In the genomic region with DNA sequence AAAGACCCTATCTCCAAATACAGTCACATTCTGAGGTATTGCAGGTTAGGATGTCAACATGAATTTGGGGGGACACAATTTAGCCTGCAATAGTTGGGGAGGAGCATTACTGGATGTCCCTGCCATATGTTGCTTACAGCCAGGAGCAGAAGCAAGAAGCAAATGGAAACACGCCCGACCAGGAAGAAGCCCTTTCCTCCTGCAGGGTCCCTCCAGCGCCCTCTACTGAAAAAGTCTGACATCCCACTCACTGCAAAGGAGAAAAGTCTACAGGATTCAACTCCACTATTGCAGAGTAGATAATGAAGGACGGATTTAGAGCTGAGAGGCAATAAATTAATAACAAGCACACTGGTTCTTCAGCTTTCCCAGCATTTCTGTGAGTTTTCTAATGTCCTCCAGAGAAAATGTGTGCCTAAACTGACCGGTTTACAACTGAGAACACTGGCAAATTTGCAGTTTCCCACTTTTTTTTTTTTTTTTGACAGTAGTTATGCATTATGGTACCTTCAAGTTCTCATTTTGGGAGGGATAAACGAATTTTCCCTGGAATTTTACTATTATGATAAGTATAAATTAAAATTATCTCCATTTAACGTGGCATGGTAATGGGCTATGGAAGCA, we compare ENCODE assay signal across 1 cellular context.
TF ChIP-seq lines count a peak whose summit lies in the region.

No MANE protein-coding gene starts in this region.

TF ChIP-seq in HCT116, 20 proteins besides CTCF, POLR2A, EP300 and RAD21 (continued from another document):
- TF ChIP-seq, protein P1, sequence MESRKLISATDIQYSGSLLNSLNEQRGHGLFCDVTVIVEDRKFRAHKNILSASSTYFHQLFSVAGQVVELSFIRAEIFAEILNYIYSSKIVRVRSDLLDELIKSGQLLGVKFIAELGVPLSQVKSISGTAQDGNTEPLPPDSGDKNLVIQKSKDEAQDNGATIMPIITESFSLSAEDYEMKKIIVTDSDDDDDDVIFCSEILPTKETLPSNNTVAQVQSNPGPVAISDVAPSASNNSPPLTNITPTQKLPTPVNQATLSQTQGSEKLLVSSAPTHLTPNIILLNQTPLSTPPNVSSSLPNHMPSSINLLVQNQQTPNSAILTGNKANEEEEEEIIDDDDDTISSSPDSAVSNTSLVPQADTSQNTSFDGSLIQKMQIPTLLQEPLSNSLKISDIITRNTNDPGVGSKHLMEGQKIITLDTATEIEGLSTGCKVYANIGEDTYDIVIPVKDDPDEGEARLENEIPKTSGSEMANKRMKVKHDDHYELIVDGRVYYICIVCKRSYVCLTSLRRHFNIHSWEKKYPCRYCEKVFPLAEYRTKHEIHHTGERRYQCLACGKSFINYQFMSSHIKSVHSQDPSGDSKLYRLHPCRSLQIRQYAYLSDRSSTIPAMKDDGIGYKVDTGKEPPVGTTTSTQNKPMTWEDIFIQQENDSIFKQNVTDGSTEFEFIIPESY (IDR thresholded peaks at IDR 0.05; ENCODE audit: extremely low read depth, insufficient replicate concordance, low read length): no peak
- TF ChIP-seq CBX3 (IDR thresholded peaks at IDR 0.05; ENCODE audit: low read depth): peak; percentile 36; the same call in 1 of the 2 replicates
- TF ChIP-seq TCF7L2 (IDR thresholded peaks at IDR 0.05; ENCODE audit: borderline replicate concordance, extremely low read depth, insufficient read depth, insufficient read length): no peak
- no peak for TF ChIP-seq EGR1 (IDR thresholded peaks at IDR 0.05; ENCODE audit: low read depth)
- peak; percentile 42; the same call in 1 of the 2 replicates for TF ChIP-seq ELF1 (IDR thresholded peaks at IDR 0.05; ENCODE audit: borderline replicate concordance, low read depth)
- TF ChIP-seq, protein P2, sequence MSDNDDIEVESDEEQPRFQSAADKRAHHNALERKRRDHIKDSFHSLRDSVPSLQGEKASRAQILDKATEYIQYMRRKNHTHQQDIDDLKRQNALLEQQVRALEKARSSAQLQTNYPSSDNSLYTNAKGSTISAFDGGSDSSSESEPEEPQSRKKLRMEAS (IDR thresholded peaks at IDR 0.05): no peak
- no peak for TF ChIP-seq EZH2 (IDR thresholded peaks at IDR 0.05)
